In the genomic region with DNA sequence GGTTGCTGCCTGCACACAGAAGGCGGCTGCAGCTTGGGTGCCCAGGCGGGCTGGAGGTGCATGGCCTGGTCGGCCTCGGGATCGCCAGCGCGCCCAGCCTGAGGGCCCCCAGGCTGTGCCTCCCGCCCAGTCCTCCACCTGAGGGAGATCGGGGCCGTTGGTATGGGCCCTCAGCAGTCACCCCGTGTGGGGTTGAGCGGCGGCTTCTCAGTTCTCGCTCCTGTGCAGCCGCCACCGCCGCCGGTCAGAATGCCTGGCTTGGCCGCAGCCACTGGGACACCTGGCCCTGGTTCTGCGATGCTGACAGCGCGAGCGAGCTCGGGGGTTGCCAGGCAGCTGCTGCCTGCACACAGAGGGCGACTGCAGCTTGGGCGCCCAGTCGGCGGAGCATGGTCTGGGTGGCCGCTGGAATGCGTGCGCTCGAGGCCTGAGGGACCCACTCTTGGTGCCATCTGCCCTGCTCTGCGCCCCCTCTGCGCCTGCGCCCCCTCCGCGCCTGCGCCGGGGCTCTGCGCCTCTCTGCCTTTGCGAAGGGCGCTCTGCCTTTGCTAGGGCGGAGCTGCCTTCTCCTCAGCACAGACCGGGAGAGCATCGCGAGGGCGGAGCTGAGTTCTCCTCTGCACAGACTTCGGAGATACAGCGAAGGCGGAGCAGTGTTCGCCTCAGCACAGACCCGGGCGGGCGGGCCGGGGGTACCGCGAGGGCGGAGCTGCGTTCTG, we compare ENCODE assay signal across 1 cellular context.
A peak's percentile ranks its signal among the peaks of the same experiment; 100 is the strongest.
TF ChIP-seq lines count a peak whose summit lies in the region.

No MANE protein-coding gene starts in this region.

TF ChIP-seq in HEK293, 187 proteins besides CTCF, POLR2A, EP300 and RAD21 (continued from another document):
- TF ChIP-seq PATZ1 (tag by site-specific recombination; IDR thresholded peaks at IDR 0.05) (peak; percentile 39; the same call in 1 of the 2 replicates), ZBTB17 (tag by site-specific recombination; IDR thresholded peaks at IDR 0.05) (peak; percentile 79), ZSCAN30 (tag by site-specific recombination; IDR thresholded peaks at IDR 0.05) (peak; percentile 71), SP7 (tag by site-specific recombination; IDR thresholded peaks at IDR 0.05) (peak; percentile 28; the same call in 1 of the 2 replicates), ZBTB10 (tag by site-specific recombination; IDR thresholded peaks at IDR 0.05) (0 out of 2 replicates have a peak, but pooled peaks have one; percentile 52), SP2 (tag by site-specific recombination; IDR thresholded peaks at IDR 0.05) (peak; percentile 85), ZBTB26 (tag by site-specific recombination; optimal IDR thresholded peaks at IDR 0.05) (peak; percentile 55)
